17 cellular contexts compared by ENCODE assay signal in genomic region chr1:53524428-53525400, GRCh38.
DNase-seq lines count a peak whose midpoint lies in the region; ATAC-seq and TF ChIP-seq lines count a peak whose summit lies in the region.
"Had no signal": no experiment of that assay in that cellular context is flagged by ENCODE, and none has a peak within 500 bp of the region (broad histone marks: within the 10 kb centered on the region; RNA-seq: fewer than 3 reads in every experiment).

No MANE protein-coding gene starts in this region.

- 80% methylated on average over 27 of the region's 35 CpGs for WGBS in mammary epithelial cell (ENCODE audit: low coverage, missing lambda C conversion rate)

- intact Hi-C loops in mammary epithelial cell (cut with micrococcal nuclease) = no loop called here

- TF ChIP-seq CTCF in mammary epithelial cell (conservative IDR thresholded peaks at IDR 0.05 in 1 of 2, IDR thresholded peaks at IDR 0.05 in 1 of 2; ENCODE audit: extremely low read depth in 1 of 2, insufficient read depth in 1 of 2, low read depth in 1 of 2, low read length in 2 of 2) = no peak

- peaks cover 5% of the 10 kb centered on the region for H3K4me1 Mint-ChIP-seq in T-helper 17 cell
- peaks cover 3% of the 10 kb centered on the region for H3K4me1 Mint-ChIP-seq in activated T-helper 17 cell treated with anti-CD3 and anti-CD28 coated beads, Interleukin-2, amount 50 U/mL, for 72 hours
- H3K4me1 Mint-ChIP-seq: IgD-negative memory B cell, memory B cell had no signal

- H3K36me3 Mint-ChIP-seq in T-helper 17 cell (ENCODE audit: low read depth) = no peaks in the 10 kb centered on the region
- H3K36me3 Mint-ChIP-seq in activated T-helper 17 cell treated with anti-CD3 and anti-CD28 coated beads, Interleukin-2, amount 50 U/mL, for 72 hours (ENCODE audit: low read depth) = no peaks in the 10 kb centered on the region
- H3K36me3 Mint-ChIP-seq: activated naive CD4-positive, alpha-beta T cell treated with anti-CD3 and anti-CD28 coated beads, Interleukin-2, amount 50 U/mL, for 72 hours; IgD-negative memory B cell; memory B cell had no signal

- H3K4me1 ChIP-seq in mammary epithelial cell (ENCODE audit: insufficient read depth, low read length) = no peaks in the 10 kb centered on the region

- H4K20me1 ChIP-seq in mammary epithelial cell (ENCODE audit: insufficient read depth, low read length) = no peaks in the 10 kb centered on the region

- no peak overlapping the region for H3K27ac Mint-ChIP-seq in T-helper 17 cell
- H3K27ac Mint-ChIP-seq in activated T-helper 17 cell treated with anti-CD3 and anti-CD28 coated beads, Interleukin-2, amount 50 U/mL, for 72 hours = no peak overlapping the region
- H3K27ac Mint-ChIP-seq: dendritic cell treated with granulocyte-macrophage colony-stimulating factor and Interleukin-4, amounts not matched to agents 40 ng/mL and 50 ng/mL, for 4 days; IgD-negative memory B cell; memory B cell had no signal

- no peak overlapping the region for H2AFZ ChIP-seq in mammary epithelial cell (ENCODE audit: low read depth, low read length)

- in situ Hi-C loops in mammary epithelial cell (cut with MboI; ENCODE audit: low sequenced_read_pairs in 2 of 2) = no loop called here

- no peak overlapping the region for H3K4me3 ChIP-seq in mammary epithelial cell (replicated peaks in 1 of 3; ENCODE audit: insufficient read depth in 1 of 3, low read depth in 2 of 3, low read length in 3 of 3)
- H3K4me3 ChIP-seq: gastroesophageal sphincter had no signal

- H3K9ac ChIP-seq in mammary epithelial cell (ENCODE audit: insufficient read depth, low read length) = no peak overlapping the region

- H3K27me3 Mint-ChIP-seq in T-helper 17 cell = peaks cover 29% of the 10 kb centered on the region
- H3K27me3 Mint-ChIP-seq in activated T-helper 17 cell treated with anti-CD3 and anti-CD28 coated beads, Interleukin-2, amount 50 U/mL, for 72 hours = peaks cover 5% of the 10 kb centered on the region
- H3K27me3 Mint-ChIP-seq: dendritic cell treated with granulocyte-macrophage colony-stimulating factor and Interleukin-4, amounts not matched to agents 40 ng/mL and 50 ng/mL, for 4 days had no signal

- H3K36me3 ChIP-seq in mammary epithelial cell (ENCODE audit: insufficient read depth, low read length) = no peaks in the 10 kb centered on the region
- H3K36me3 ChIP-seq: gastroesophageal sphincter had no signal

- BruUV-seq in mammary epithelial cell (replicated peaks; lab: Mats Ljungman, UMichigan) = no TSS peak

- peak overlapping the region; percentile 60 for H3K4me3 Mint-ChIP-seq in T-helper 17 cell
- H3K4me3 Mint-ChIP-seq in activated T-helper 17 cell treated with anti-CD3 and anti-CD28 coated beads, Interleukin-2, amount 50 U/mL, for 72 hours = no peak overlapping the region
- H3K4me3 Mint-ChIP-seq: dendritic cell treated with granulocyte-macrophage colony-stimulating factor and Interleukin-4, amounts not matched to agents 40 ng/mL and 50 ng/mL, for 4 days; IgD-negative memory B cell; memory B cell had no signal

- CTCF ChIA-PET in mammary epithelial cell (lab: Charles Lee; ENCODE audit: low non-redundant PET) = no interaction called here

- H3K9me3 ChIP-seq in T-helper 17 cell (ENCODE audit: control insufficient read depth, low read length, poor library complexity, severe bottlenecking) (no peaks in the 10 kb centered on the region), mammary epithelial cell (replicated peaks; ENCODE audit: insufficient read depth, low read length) (no peaks in the 10 kb centered on the region)
- H3K9me3 ChIP-seq: gastroesophageal sphincter had no signal

- ATAC-seq in T-helper 17 cell (no peak), esophagus mucosa (no peak), HG03571 (IDR thresholded peaks at IDR 0.05; ENCODE audit: unreplicated experiment) (no peak)
- no peak for ATAC-seq in activated T-helper 17 cell treated with anti-CD3 and anti-CD28 coated beads, Interleukin-2, amount 50 U/mL, for 72 hours (replicated peaks)
- ATAC-seq: activated naive CD4-positive, alpha-beta T cell treated with anti-CD3 and anti-CD28 coated beads, Interleukin-2, amount 50 U/mL, for 72 hours; gastroesophageal sphincter had no signal

- H3K4me2 ChIP-seq in mammary epithelial cell (ENCODE audit: insufficient read depth, low read depth, low read length) = no peak overlapping the region

- H3K79me2 ChIP-seq in mammary epithelial cell (ENCODE audit: insufficient read depth, low read length) = no peaks in the 10 kb centered on the region

- H3K27ac ChIP-seq in mammary epithelial cell (ENCODE audit: insufficient read depth, low read depth, low read length) = no peak overlapping the region
- H3K27ac ChIP-seq: epithelial cell of prostate, gastroesophageal sphincter had no signal

- H3K9me3 Mint-ChIP-seq in activated T-helper 17 cell treated with anti-CD3 and anti-CD28 coated beads, Interleukin-2, amount 50 U/mL, for 72 hours = no peaks in the 10 kb centered on the region
- H3K9me3 Mint-ChIP-seq: activated naive CD4-positive, alpha-beta T cell treated with anti-CD3 and anti-CD28 coated beads, Interleukin-2, amount 50 U/mL, for 72 hours; dendritic cell treated with granulocyte-macrophage colony-stimulating factor and Interleukin-4, amounts not matched to agents 40 ng/mL and 50 ng/mL, for 4 days; memory B cell had no signal

- DNase-seq in Ammon's horn (ENCODE audit: low spot score) = peak; percentile 13
- peak; percentile 35 for DNase-seq in DMS79 (lab: John Stamatoyannopoulos, UW)
- DNase-seq in T-helper 17 cell = no peak
- peak; percentile 18 for DNase-seq in myocyte (ENCODE audit: low read depth)
- DNase-seq in mammary epithelial cell = no peak
- DNase-seq: activated CD4-positive, alpha-beta T cell treated with anti-CD3 and anti-CD28 coated beads, Interleukin-2, amount 50 U/mL, for 1 hour; activated T-cell treated with anti-CD3 and anti-CD28 coated beads, Interleukin-2, amount 50 U/mL, for 1 hour; NCI-H510A treated with DMSO at 0.1 percent for 48 hours had no signal

- dilution Hi-C loops in mammary epithelial cell (cut with HindIII; ENCODE audit: low sequenced_read_pairs) = no loop called here

- H3K27me3 ChIP-seq in mammary epithelial cell (ENCODE audit: insufficient read depth, low read length) = peaks cover 2% of the 10 kb centered on the region
- H3K27me3 ChIP-seq: gastroesophageal sphincter had no signal

Comparison
In these comparisons a context has a peak if more than half of its experiments do, and no peak if none do; other contexts are left out.
1. DNase-seq: peak in Ammon's horn (single experiment), DMS79 (single experiment) and myocyte (single experiment); none in T-helper 17 cell (0 of 3) and mammary epithelial cell (single experiment).